ENCODE assay signal across 1 cellular context in genomic region chr12:55824726-55825125, GRCh38.
TF ChIP-seq lines count a peak whose summit lies in the region.

No MANE protein-coding gene starts in this region.

TF ChIP-seq in GM12878, 131 proteins besides CTCF, POLR2A, EP300 and RAD21:
- no peak for TF ChIP-seq MTA3 (IDR thresholded peaks at IDR 0.05; ENCODE audit: borderline replicate concordance, low read length)
- TF ChIP-seq CHD4 (IDR thresholded peaks at IDR 0.05), result no peak
- no peak for TF ChIP-seq KDM1A (IDR thresholded peaks at IDR 0.05; ENCODE audit: borderline replicate concordance)
- no peak for TF ChIP-seq SRF (IDR thresholded peaks at IDR 0.05; ENCODE audit: low read depth in 2 of 2, low read length in 2 of 2)
- TF ChIP-seq NBN (IDR thresholded peaks at IDR 0.05), result no peak
- TF ChIP-seq ZNF217 (IDR thresholded peaks at IDR 0.05), result no peak
